In the genomic region with DNA sequence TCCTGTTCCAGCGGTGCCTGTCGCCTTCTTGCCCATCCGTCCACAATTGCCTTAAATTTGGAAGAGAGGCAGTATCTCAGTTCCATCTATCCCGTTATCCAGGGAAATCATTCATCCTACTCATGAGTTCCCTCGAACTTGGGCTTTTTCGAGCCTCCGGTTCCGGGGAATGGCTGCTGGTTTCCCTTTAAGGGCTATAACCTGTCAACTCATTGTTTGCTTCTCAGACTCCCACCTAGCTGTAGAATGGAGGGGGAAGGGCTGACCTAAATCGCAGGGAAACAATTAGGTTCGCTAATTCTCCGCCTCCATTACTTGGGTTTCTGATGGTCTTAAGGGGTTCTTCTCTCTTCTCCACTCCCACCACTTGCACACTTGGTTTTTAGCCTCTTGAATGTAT, we compare ENCODE assay signal across 8 cellular contexts. TPM values are rescaled to one million over a fixed set of nuclear protein-coding genes. Genes with fewer than 3 reads are reported as not detected.
A peak's percentile ranks its signal among the peaks of the same experiment; 100 is the strongest.
DNase-seq lines count a peak whose midpoint lies in the region; ATAC-seq, FAIRE-seq and TF ChIP-seq lines count a peak whose summit lies in the region.

No MANE protein-coding gene starts in this region.

- H3K27me3 Mint-ChIP-seq in activated CD8-positive, alpha-beta T cell treated with anti-CD3 and anti-CD28 coated beads for 36 hours = peaks cover 51% of the 10 kb centered on the region
- H3K27me3 Mint-ChIP-seq in activated CD8-positive, alpha-beta T cell treated with anti-CD3 and anti-CD28 coated beads, Interleukin-2, amount 10 ng/mL, durations not matched to agents 7 days and 5 days (ENCODE audit: low read depth) = peaks cover 35% of the 10 kb centered on the region
- peaks cover 41% of the 10 kb centered on the region for H3K27me3 Mint-ChIP-seq in activated T-helper 2 cell treated with anti-CD3 and anti-CD28 coated beads, Interferon-gamma antibody, Interleukin-2, Interleukin-4, amounts not matched to agents 10 μg/mL and 5 μg/mL and 100 μg/mL, durations not matched to agents 14 hours and 24 hours and 36 hours (ENCODE audit: low read depth)

- H3K36me3 Mint-ChIP-seq in activated CD8-positive, alpha-beta T cell treated with anti-CD3 and anti-CD28 coated beads for 36 hours (ENCODE audit: low read depth) = no peaks in the 10 kb centered on the region
- no peaks in the 10 kb centered on the region for H3K36me3 Mint-ChIP-seq in activated CD8-positive, alpha-beta T cell treated with anti-CD3 and anti-CD28 coated beads, Interleukin-2, amount 10 ng/mL, durations not matched to agents 7 days and 5 days (ENCODE audit: low read depth)
- no peaks in the 10 kb centered on the region for H3K36me3 Mint-ChIP-seq in activated T-helper 2 cell treated with anti-CD3 and anti-CD28 coated beads, Interferon-gamma antibody, Interleukin-2, Interleukin-4, amounts not matched to agents 10 μg/mL and 5 μg/mL and 100 μg/mL, durations not matched to agents 14 hours and 24 hours and 36 hours (ENCODE audit: low read depth)

- peaks cover 10% of the 10 kb centered on the region for H3K4me1 Mint-ChIP-seq in activated CD8-positive, alpha-beta T cell treated with anti-CD3 and anti-CD28 coated beads for 36 hours (ENCODE audit: low read depth)
- peaks cover 5% of the 10 kb centered on the region for H3K4me1 Mint-ChIP-seq in activated CD8-positive, alpha-beta T cell treated with anti-CD3 and anti-CD28 coated beads, Interleukin-2, amount 10 ng/mL, durations not matched to agents 7 days and 5 days (ENCODE audit: low read depth)
- peaks cover 6% of the 10 kb centered on the region for H3K4me1 Mint-ChIP-seq in activated T-helper 2 cell treated with anti-CD3 and anti-CD28 coated beads, Interferon-gamma antibody, Interleukin-2, Interleukin-4, amounts not matched to agents 10 μg/mL and 5 μg/mL and 100 μg/mL, durations not matched to agents 14 hours and 24 hours and 36 hours (ENCODE audit: low read depth)

- peak overlapping the region; percentile 73 for H3K27ac ChIP-seq in temporal lobe (ENCODE audit: low read depth, low read length)

- peak overlapping the region; percentile 62 for H3K4me3 Mint-ChIP-seq in activated CD8-positive, alpha-beta T cell treated with anti-CD3 and anti-CD28 coated beads for 36 hours
- H3K4me3 Mint-ChIP-seq in activated CD8-positive, alpha-beta T cell treated with anti-CD3 and anti-CD28 coated beads, Interleukin-2, amount 10 ng/mL, durations not matched to agents 7 days and 5 days = no peak overlapping the region
- peak overlapping the region; percentile 51 for H3K4me3 Mint-ChIP-seq in activated T-helper 2 cell treated with anti-CD3 and anti-CD28 coated beads, Interferon-gamma antibody, Interleukin-2, Interleukin-4, amounts not matched to agents 10 μg/mL and 5 μg/mL and 100 μg/mL, durations not matched to agents 14 hours and 24 hours and 36 hours (ENCODE audit: low read depth)

- CTCF ChIA-PET in activated CD8-positive, alpha-beta T cell treated with anti-CD3 and anti-CD28 coated beads for 36 hours (lab: Charles Lee) = interaction anchor here (0.8 kb wide), 2 partner anchors 21 to 404 kb away, joined by 3 read pairs; no protein-coding TSS in a partner anchor
- CTCF ChIA-PET in activated CD8-positive, alpha-beta T cell treated with anti-CD3 and anti-CD28 coated beads, Interleukin-2, amount 10 ng/mL, durations not matched to agents 7 days and 5 days (lab: Charles Lee) = interaction anchor here (0.6 to 2.0 kb wide), 4 partner anchors 13 to 247 kb away, joined by 3 to 10 read pairs (median 3); no protein-coding TSS in a partner anchor

- no peak for DNase-seq in activated CD8-positive, alpha-beta T cell treated with anti-CD3 and anti-CD28 coated beads for 36 hours
- no peak for DNase-seq in activated CD8-positive, alpha-beta T cell treated with anti-CD3 and anti-CD28 coated beads, Interleukin-2, amount 10 ng/mL, durations not matched to agents 7 days and 5 days
- no peak for DNase-seq in activated T-helper 2 cell treated with anti-CD3 and anti-CD28 coated beads, Interferon-gamma antibody, Interleukin-2, Interleukin-4, amounts not matched to agents 10 μg/mL and 5 μg/mL and 100 μg/mL, durations not matched to agents 14 hours and 24 hours and 36 hours (ENCODE audit: low spot score)
- DNase-seq in iPS-NIHi7 (ENCODE audit: extremely low spot score) (peak; percentile 24), D721Med (ENCODE audit: insufficient read length, low spot score) (no peak), NCI-H187 treated with DMSO at 0.1 percent for 48 hours (lab: John Stamatoyannopoulos, UW) (no peak), UCSD-AML1 (lab: John Stamatoyannopoulos, UW; ENCODE audit: unreplicated experiment) (no peak)

- POLR2A ChIA-PET in activated CD8-positive, alpha-beta T cell treated with anti-CD3 and anti-CD28 coated beads for 36 hours (lab: Charles Lee) = no interaction called here
- POLR2A ChIA-PET in activated CD8-positive, alpha-beta T cell treated with anti-CD3 and anti-CD28 coated beads, Interleukin-2, amount 10 ng/mL, durations not matched to agents 7 days and 5 days (lab: Charles Lee) = no interaction called here

- intact Hi-C loops in activated CD8-positive, alpha-beta T cell treated with anti-CD3 and anti-CD28 coated beads for 36 hours (cut with micrococcal nuclease) = no loop called here
- intact Hi-C loops in activated T-helper 2 cell treated with anti-CD3 and anti-CD28 coated beads, Interferon-gamma antibody, Interleukin-2, Interleukin-4, amounts not matched to agents 10 μg/mL and 5 μg/mL and 100 μg/mL, durations not matched to agents 14 hours and 24 hours and 36 hours (cut with micrococcal nuclease) = no loop called here

- TF ChIP-seq CTCF in activated CD8-positive, alpha-beta T cell treated with anti-CD3 and anti-CD28 coated beads for 36 hours (IDR thresholded peaks at IDR 0.05) = no peak
- no peak for TF ChIP-seq CTCF in D721Med (IDR thresholded peaks at IDR 0.05; ENCODE audit: insufficient read depth, missing control alignments)

- no peaks in the 10 kb centered on the region for H3K9me3 Mint-ChIP-seq in activated CD8-positive, alpha-beta T cell treated with anti-CD3 and anti-CD28 coated beads for 36 hours
- no peaks in the 10 kb centered on the region for H3K9me3 Mint-ChIP-seq in activated CD8-positive, alpha-beta T cell treated with anti-CD3 and anti-CD28 coated beads, Interleukin-2, amount 10 ng/mL, durations not matched to agents 7 days and 5 days (ENCODE audit: insufficient read depth)
- no peaks in the 10 kb centered on the region for H3K9me3 Mint-ChIP-seq in activated T-helper 2 cell treated with anti-CD3 and anti-CD28 coated beads, Interferon-gamma antibody, Interleukin-2, Interleukin-4, amounts not matched to agents 10 μg/mL and 5 μg/mL and 100 μg/mL, durations not matched to agents 14 hours and 24 hours and 36 hours

- no peak for ATAC-seq in activated CD8-positive, alpha-beta T cell treated with anti-CD3 and anti-CD28 coated beads for 36 hours
- ATAC-seq in activated CD8-positive, alpha-beta T cell treated with anti-CD3 and anti-CD28 coated beads, Interleukin-2, amount 10 ng/mL, durations not matched to agents 7 days and 5 days = no peak

- H3K27ac Mint-ChIP-seq in activated CD8-positive, alpha-beta T cell treated with anti-CD3 and anti-CD28 coated beads for 36 hours = no peak overlapping the region
- H3K27ac Mint-ChIP-seq in activated CD8-positive, alpha-beta T cell treated with anti-CD3 and anti-CD28 coated beads, Interleukin-2, amount 10 ng/mL, durations not matched to agents 7 days and 5 days = no peak overlapping the region
- peak overlapping the region; percentile 28 for H3K27ac Mint-ChIP-seq in activated T-helper 2 cell treated with anti-CD3 and anti-CD28 coated beads, Interferon-gamma antibody, Interleukin-2, Interleukin-4, amounts not matched to agents 10 μg/mL and 5 μg/mL and 100 μg/mL, durations not matched to agents 14 hours and 24 hours and 36 hours

- no peak for FAIRE-seq in D721Med (lab: Jason Lieb, UNC)

RNA-seq across cellular contexts. Expression of gene UCHL1, which starts 1.2 kb away (rescaled TPM):
- 1 to 10 TPM; 2.5 to 3.0 TPM for total RNA-seq in activated CD8-positive, alpha-beta T cell treated with anti-CD3 and anti-CD28 coated beads for 36 hours
- total RNA-seq in activated CD8-positive, alpha-beta T cell treated with anti-CD3 and anti-CD28 coated beads, Interleukin-2, amount 10 ng/mL, durations not matched to agents 7 days and 5 days = under 1 TPM; 0.34 to 0.37 TPM
- 0.48 and 0.83 TPM in 2 replicates for total RNA-seq in activated T-helper 2 cell treated with anti-CD3 and anti-CD28 coated beads, Interferon-gamma antibody, Interleukin-2, Interleukin-4, amounts not matched to agents 10 μg/mL and 5 μg/mL and 100 μg/mL, durations not matched to agents 14 hours and 24 hours and 36 hours
- 1,168 TPM for total RNA-seq in temporal lobe

RNA-seq across cellular contexts. Expression of gene APBB2, which starts 43.6 kb away (rescaled TPM):
- total RNA-seq in activated CD8-positive, alpha-beta T cell treated with anti-CD3 and anti-CD28 coated beads for 36 hours = 1 to 10 TPM in 1 of 2 experiments, under 1 TPM in 1; 0.89 to 2.3 TPM
- under 1 TPM; 0.53 to 0.57 TPM for total RNA-seq in activated CD8-positive, alpha-beta T cell treated with anti-CD3 and anti-CD28 coated beads, Interleukin-2, amount 10 ng/mL, durations not matched to agents 7 days and 5 days
- 0.73 and 1.4 TPM in 2 replicates for total RNA-seq in activated T-helper 2 cell treated with anti-CD3 and anti-CD28 coated beads, Interferon-gamma antibody, Interleukin-2, Interleukin-4, amounts not matched to agents 10 μg/mL and 5 μg/mL and 100 μg/mL, durations not matched to agents 14 hours and 24 hours and 36 hours
- 81.4 TPM for total RNA-seq in temporal lobe

Comparison
In these comparisons a context has a peak if more than half of its experiments do, and no peak if none do; other contexts are left out.
1. RNA of gene UCHL1, which starts 1.2 kb away (total RNA-seq): 1,168 TPM in temporal lobe (single experiment); 2.5 to 3.0 TPM in activated CD8-positive, alpha-beta T cell treated with anti-CD3 and anti-CD28 coated beads for 36 hours, 0.48 to 0.83 TPM in activated T-helper 2 cell treated with anti-CD3 and anti-CD28 coated beads, Interferon-gamma antibody, Interleukin-2, Interleukin-4, amounts not matched to agents 10 μg/mL and 5 μg/mL and 100 μg/mL, durations not matched to agents 14 hours and 24 hours and 36 hours and 0.34 to 0.37 TPM in activated CD8-positive, alpha-beta T cell treated with anti-CD3 and anti-CD28 coated beads, Interleukin-2, amount 10 ng/mL, durations not matched to agents 7 days and 5 days; every median in the first group is over 100 times any median in the second.
2. RNA of gene APBB2, which starts 43.6 kb away (total RNA-seq): 81.4 TPM in temporal lobe (single experiment); 0.89 to 2.3 TPM in activated CD8-positive, alpha-beta T cell treated with anti-CD3 and anti-CD28 coated beads for 36 hours, 0.73 to 1.4 TPM in activated T-helper 2 cell treated with anti-CD3 and anti-CD28 coated beads, Interferon-gamma antibody, Interleukin-2, Interleukin-4, amounts not matched to agents 10 μg/mL and 5 μg/mL and 100 μg/mL, durations not matched to agents 14 hours and 24 hours and 36 hours and 0.53 to 0.57 TPM in activated CD8-positive, alpha-beta T cell treated with anti-CD3 and anti-CD28 coated beads, Interleukin-2, amount 10 ng/mL, durations not matched to agents 7 days and 5 days; every median in the first group is over 10 times any median in the second.